In genomic region chrX:68839771-68840170, GRCh38 we compare ENCODE assay signal across 18 cellular contexts. TPM values are rescaled to one million over a fixed set of nuclear protein-coding genes. Genes with fewer than 3 reads are reported as not detected.
A peak's percentile ranks its signal among the peaks of the same experiment; 100 is the strongest.
DNase-seq lines count a peak whose midpoint lies in the region; ATAC-seq, FAIRE-seq and TF ChIP-seq lines count a peak whose summit lies in the region.
"Had no signal": no experiment of that assay in that cellular context is flagged by ENCODE, and none has a peak within 500 bp of the region (broad histone marks: within the 10 kb centered on the region; RNA-seq: fewer than 3 reads in every experiment).

No MANE protein-coding gene starts in this region.

- H2AK5ac ChIP-seq in IMR-90 (ENCODE audit: low read depth, low read length): no peak overlapping the region

- no peak overlapping the region for H3K4ac ChIP-seq in IMR-90 (ENCODE audit: low read depth, low read length)

- H3K27ac Mint-ChIP-seq in astrocyte (ENCODE audit: unreplicated experiment) (no peak overlapping the region), mesothelial cell of epicardium (no peak overlapping the region)
- H3K27ac Mint-ChIP-seq: CD4-positive, alpha-beta memory T cell had no signal

- H3K4me1 Mint-ChIP-seq in astrocyte (ENCODE audit: low read depth, unreplicated experiment) (no peaks in the 10 kb centered on the region), mesothelial cell of epicardium (peaks cover 6% of the 10 kb centered on the region)

- peaks cover 5% of the 10 kb centered on the region; the same call in 1 of the 2 replicates for H3K9me1 ChIP-seq in IMR-90 (ENCODE audit: insufficient read depth, low read length)

- H3K36me3 ChIP-seq in IMR-90 (ENCODE audit: control insufficient read depth, insufficient read depth, low read length) (peaks cover 22% of the 10 kb centered on the region; the same call in 1 of the 2 replicates), astrocyte (ENCODE audit: insufficient read depth, low read length) (no peaks in the 10 kb centered on the region), upper lobe of right lung (no peaks in the 10 kb centered on the region)

- H3K4me1 ChIP-seq in IMR-90 (ENCODE audit: control insufficient read depth, insufficient read depth, low read length) (peaks cover 3% of the 10 kb centered on the region; the same call in 1 of the 2 replicates), astrocyte (ENCODE audit: insufficient read depth, low read length) (peaks cover 4% of the 10 kb centered on the region), upper lobe of right lung (peaks cover 4% of the 10 kb centered on the region)

- intact Hi-C loops in IMR-90 (cut with micrococcal nuclease): loop anchor here (10.0 kb wide), 1 partner anchor 95 kb away; no protein-coding TSS in a partner anchor
- intact Hi-C loops in sciatic nerve (cut with DNase I): loop anchor here (10.0 kb wide), 1 partner anchor 225 kb away; no protein-coding TSS in a partner anchor
- intact Hi-C loops in upper lobe of right lung (cut with DNase I): no loop called here

- H3K9me3 ChIP-seq in IMR-90 (ENCODE audit: control insufficient read depth, insufficient read depth, low read length) (no peaks in the 10 kb centered on the region), astrocyte (ENCODE audit: insufficient read depth, low read depth, low read length) (no peaks in the 10 kb centered on the region), upper lobe of right lung (no peaks in the 10 kb centered on the region)
- H3K9me3 ChIP-seq: BLaER1, HAP-1 had no signal

- no peak for TF ChIP-seq CTCF in IMR-90 (conservative IDR thresholded peaks at IDR 0.05; ENCODE audit: low read depth, low read length)
- no peak for TF ChIP-seq CTCF in astrocyte (IDR thresholded peaks at IDR 0.05; ENCODE audit: insufficient read depth, low read depth, low read length)
- TF ChIP-seq CTCF in omental fat pad (IDR thresholded peaks at IDR 0.05): no peak
- TF ChIP-seq CTCF in mesothelial cell of epicardium (IDR thresholded peaks at IDR 0.05; ENCODE audit: unreplicated experiment): no peak
- no peak for TF ChIP-seq CTCF in upper lobe of right lung (IDR thresholded peaks at IDR 0.05)

- peaks cover 7% of the 10 kb centered on the region for H3K36me3 Mint-ChIP-seq in astrocyte (ENCODE audit: low read depth, unreplicated experiment)
- peaks cover 7% of the 10 kb centered on the region for H3K36me3 Mint-ChIP-seq in mesothelial cell of epicardium

- POLR2A ChIA-PET in IMR-90 (lab: Charles Lee; ENCODE audit: unreplicated experiment): no interaction called here

- peaks cover 25% of the 10 kb centered on the region for H3K79me2 ChIP-seq in astrocyte (ENCODE audit: insufficient read depth, low read length)

- no TSS peak for BruUV-seq in IMR-90 (replicated peaks; lab: Mats Ljungman, UMichigan)

- H3K4me3 ChIP-seq in IMR-90 (ENCODE audit: insufficient read depth, low read depth, low read length) (no peak overlapping the region), astrocyte (ENCODE audit: insufficient read depth, low read depth, low read length) (no peak overlapping the region), upper lobe of right lung (no peak overlapping the region)
- H3K4me3 ChIP-seq: BLaER1, GM12878, GM23248, HAP-1 had no signal

- H3K56ac ChIP-seq in IMR-90 (ENCODE audit: extremely low read depth, insufficient read depth, low read length): no peak overlapping the region

- H2BK20ac ChIP-seq in IMR-90 (ENCODE audit: low read depth, low read length): no peak overlapping the region

- no peak overlapping the region for H4K8ac ChIP-seq in IMR-90 (ENCODE audit: low read depth in 2 of 2, low read length in 2 of 2)

- H3K23ac ChIP-seq in IMR-90 (ENCODE audit: low read depth, low read length): no peak overlapping the region

- ATAC-seq in IMR-90 (ENCODE audit: low read depth): no peak
- peak; percentile 7 for ATAC-seq in omental fat pad (ENCODE audit: low FRiP score)
- no peak for ATAC-seq in sciatic nerve
- no peak for ATAC-seq in upper lobe of right lung
- ATAC-seq: GM12878 had no signal

- in situ Hi-C loops in IMR-90 (cut with MboI; ENCODE audit: low sequenced_read_pairs): loop anchor here (25.0 kb wide), 1 partner anchor 198 kb away; no protein-coding TSS in a partner anchor

- no peak overlapping the region for H2AK9ac ChIP-seq in IMR-90 (replicated peaks; ENCODE audit: low read depth, low read length, poor library complexity)

- no peak overlapping the region for H4K91ac ChIP-seq in IMR-90 (ENCODE audit: insufficient read depth, low read depth, low read length)

- H3K79me1 ChIP-seq in IMR-90 (ENCODE audit: low read depth in 1 of 2, low read length in 2 of 2): peaks cover 0 to 25% of the 10 kb centered on the region in 2 experiments; a peak in 2 of 4 replicates

- H3K4me3 Mint-ChIP-seq in astrocyte (ENCODE audit: unreplicated experiment) (no peak overlapping the region), mesothelial cell of epicardium (no peak overlapping the region)
- H3K4me3 Mint-ChIP-seq: CD14-positive monocyte; CD4-positive, alpha-beta memory T cell had no signal

- no peak for TF ChIP-seq RAD21 in IMR-90 (IDR thresholded peaks at IDR 0.05; ENCODE audit: low read length)

- no peak for TF ChIP-seq POLR2A in IMR-90 (IDR thresholded peaks at IDR 0.05; ENCODE audit: low read depth, low read length)

- no peak overlapping the region for H3K14ac ChIP-seq in IMR-90 (replicated peaks; ENCODE audit: low read depth, low read length)

- no peak overlapping the region for H2BK120ac ChIP-seq in IMR-90 (ENCODE audit: low read depth, low read length)

- no peak overlapping the region for H3K27ac ChIP-seq in IMR-90 (ENCODE audit: insufficient read depth, low read length)
- no peak overlapping the region for H3K27ac ChIP-seq in astrocyte (ENCODE audit: low read depth, low read length)
- H3K27ac ChIP-seq in upper lobe of right lung: no peak overlapping the region
- H3K27ac ChIP-seq: BLaER1, GM23248 had no signal

- CTCF ChIA-PET in IMR-90 (lab: Yijun Ruan, JAX): no interaction called here

- H3K27me3 ChIP-seq in IMR-90 (ENCODE audit: control insufficient read depth, insufficient read depth, low read length): no peaks in the 10 kb centered on the region; the same call in 1 of the 2 replicates
- H3K27me3 ChIP-seq in astrocyte (ENCODE audit: insufficient read depth, low read length): no peaks in the 10 kb centered on the region
- no peaks in the 10 kb centered on the region for H3K27me3 ChIP-seq in upper lobe of right lung

- H3K9ac ChIP-seq in IMR-90 (ENCODE audit: low read depth, low read length) (no peak overlapping the region), astrocyte (ENCODE audit: low read length) (no peak overlapping the region)
- H3K9ac ChIP-seq: BLaER1, GM23248 had no signal

- H2AFZ ChIP-seq in IMR-90 (replicated peaks; ENCODE audit: low read length, poor library complexity): peak overlapping the region; percentile 39
- H2AFZ ChIP-seq in astrocyte (ENCODE audit: low read depth, low read length): no peak overlapping the region
- H2AFZ ChIP-seq: GM23248 had no signal

- dilution Hi-C loops in IMR-90 (cut with HindIII; ENCODE audit: low sequenced_read_pairs, unreplicated experiment): no loop called here

- 60% methylated on average over 1 of the region's 4 CpGs; no CpG with 5 or more reads in 1 of the 2 experiments for WGBS in IMR-90 (ENCODE audit: extremely low coverage in 2 of 2, insufficient read length in 1 of 2), 2 experiments

- H3K4me2 ChIP-seq in IMR-90 (ENCODE audit: low read depth, low read length): no peak overlapping the region
- H3K4me2 ChIP-seq in astrocyte (ENCODE audit: low read length): no peak overlapping the region
- H3K4me2 ChIP-seq: BLaER1 had no signal

- H4K5ac ChIP-seq in IMR-90 (ENCODE audit: low read depth, low read length): no peak overlapping the region

- H2BK15ac ChIP-seq in IMR-90 (ENCODE audit: low read depth, low read length): no peak overlapping the region

- no peak for DNase-seq in IMR-90
- no peak for DNase-seq in astrocyte (ENCODE audit: low read depth)
- DNase-seq in omental fat pad (ENCODE audit: low spot score): no peak
- peak; percentile 18 for DNase-seq in sciatic nerve (ENCODE audit: low spot score)
- no peak for DNase-seq in effector CD8-positive, alpha-beta T cell (lab: John Stamatoyannopoulos, UW)
- DNase-seq in mesothelial cell of epicardium (ENCODE audit: low spot score in 2 of 2, unreplicated experiment in 2 of 2): no peak
- DNase-seq in upper lobe of right lung: no peak
- no peak for DNase-seq in DMS79 treated with DMSO at 0.1 percent for 48 hours (lab: John Stamatoyannopoulos, UW)
- DNase-seq: 8988T; CD4-positive, alpha-beta memory T cell; DND-41; EL; GM23248 had no signal

- no peak overlapping the region for H3K18ac ChIP-seq in IMR-90 (ENCODE audit: low read depth, low read length)

- no peak overlapping the region for H2BK5ac ChIP-seq in IMR-90 (ENCODE audit: low read depth, low read length, poor library complexity, severe bottlenecking)

- H3K27me3 Mint-ChIP-seq in astrocyte (ENCODE audit: low read depth, unreplicated experiment) (no peaks in the 10 kb centered on the region), mesothelial cell of epicardium (ENCODE audit: low read depth) (no peaks in the 10 kb centered on the region)
- H3K27me3 Mint-ChIP-seq: CD4-positive, alpha-beta memory T cell had no signal

- H4K20me1 ChIP-seq in IMR-90 (ENCODE audit: insufficient read depth, low read length) (peaks cover 28% of the 10 kb centered on the region), astrocyte (ENCODE audit: insufficient read depth, low read length) (peaks cover 35% of the 10 kb centered on the region)

- H3K9me3 Mint-ChIP-seq in astrocyte (ENCODE audit: unreplicated experiment) (no peaks in the 10 kb centered on the region), mesothelial cell of epicardium (peaks cover 3% of the 10 kb centered on the region)
- H3K9me3 Mint-ChIP-seq: CD4-positive, alpha-beta memory T cell had no signal

- FAIRE-seq in astrocyte (lab: Jason Lieb, UNC): peak; percentile 81
- FAIRE-seq: GM12878, GM19239 had no signal

TF ChIP-seq in IMR-90, 13 proteins besides CTCF, POLR2A, EP300 and RAD21:
- TF ChIP-seq SMC3 (IDR thresholded peaks at IDR 0.05; ENCODE audit: low read depth, low read length) (no peak), CHD1 (IDR thresholded peaks at IDR 0.05; ENCODE audit: low read depth, low read length) (no peak), RFX5 (IDR thresholded peaks at IDR 0.05; ENCODE audit: low read depth, low read length) (no peak), FOS (IDR thresholded peaks at IDR 0.05; ENCODE audit: low read depth, low read length) (no peak), NFE2L2 (IDR thresholded peaks at IDR 0.05; ENCODE audit: low read depth, low read length) (no peak), RCOR1 (IDR thresholded peaks at IDR 0.05; ENCODE audit: insufficient replicate concordance, low read length) (no peak), BHLHE40 (IDR thresholded peaks at IDR 0.05; ENCODE audit: low read depth, low read length) (no peak), MAZ (IDR thresholded peaks at IDR 0.05; ENCODE audit: borderline replicate concordance, low read depth, low read length) (no peak)

RNA-seq across cellular contexts. Expression of gene EFNB1, which starts 10.9 kb away (rescaled TPM):
- total RNA-seq in IMR-90 (2012; rRNA removed): 17.8 and 17.9 TPM in 2 replicates
- 26.8 and 28.9 TPM in 2 replicates for polyA plus RNA-seq in IMR-90 (2012; rRNA removed)
- polyA plus RNA-seq in IMR-90 (2012; cell fraction: cytosol; rRNA removed): 21.0 and 40.2 TPM in 2 replicates
- polyA plus RNA-seq in IMR-90 (2012; cell fraction: nucleus; rRNA removed; ENCODE audit: low replicate concordance): 20.1 and 22.0 TPM in 2 replicates
- total RNA-seq in astrocyte: 23.0 and 23.3 TPM in 2 replicates
- 100 to 1,000 TPM in 1 of 4 donors, 10 to 100 TPM in 3; 46.4 to 108 (median 78.5) TPM for total RNA-seq in omental fat pad
- total RNA-seq in sciatic nerve: 69.5 TPM
- 69.2 to 71.6 TPM (median 70.1 TPM) in 3 replicates for total RNA-seq in mesothelial cell of epicardium
- total RNA-seq in upper lobe of right lung: 29.0 TPM
